ENCODE assay signal across 8 cellular contexts in genomic region chr19:2627319-2627829, GRCh38.
A peak's percentile ranks its signal among the peaks of the same experiment; 100 is the strongest.
DNase-seq lines count a peak whose midpoint lies in the region; ATAC-seq and TF ChIP-seq lines count a peak whose summit lies in the region.

No MANE protein-coding gene starts in this region.

- H3K79me2 ChIP-seq in Karpas-422 (ENCODE audit: low read length) = no peaks in the 10 kb centered on the region

- no peaks in the 10 kb centered on the region for H3K36me3 Mint-ChIP-seq in activated naive CD4-positive, alpha-beta T cell treated with anti-CD3 and anti-CD28 coated beads, Interleukin-2, amount 50 U/mL, for 24 hours

- H3K4me3 Mint-ChIP-seq in activated naive CD4-positive, alpha-beta T cell treated with anti-CD3 and anti-CD28 coated beads, Interleukin-2, amount 50 U/mL, for 24 hours = peak overlapping the region; percentile 59

- H3K4me3 ChIP-seq in Karpas-422 (ENCODE audit: low read length) (no peak overlapping the region), heart left ventricle (no peak overlapping the region), retinal pigment epithelial cell (ENCODE audit: low read length) (no peak overlapping the region)

- peak overlapping the region; percentile 22 for H3K4me2 ChIP-seq in Karpas-422 (ENCODE audit: low read depth, low read length, poor library complexity, severe bottlenecking)

- no peaks in the 10 kb centered on the region for H3K27me3 Mint-ChIP-seq in activated naive CD4-positive, alpha-beta T cell treated with anti-CD3 and anti-CD28 coated beads, Interleukin-2, amount 50 U/mL, for 24 hours

- H3K4me1 ChIP-seq in Karpas-422 (ENCODE audit: low read length) (peaks cover 42% of the 10 kb centered on the region), heart left ventricle (peaks cover 0 to 72% (median 16%) of the 10 kb centered on the region in 12 donors)

- WGBS in heart left ventricle, 4 donors = 18 to 45% (median 32%) methylated on average over 10 to 17 of the region's 17 CpGs

- H3K36me3 ChIP-seq in Karpas-422 (ENCODE audit: insufficient read depth, low read length) = no peaks in the 10 kb centered on the region
- no peaks in the 10 kb centered on the region for H3K36me3 ChIP-seq in heart left ventricle

- peaks cover 52% of the 10 kb centered on the region for H3K4me1 Mint-ChIP-seq in activated naive CD4-positive, alpha-beta T cell treated with anti-CD3 and anti-CD28 coated beads, Interleukin-2, amount 50 U/mL, for 24 hours

- ATAC-seq in heart left ventricle = peak; percentile 83 to 88 (median 84)

- no peaks in the 10 kb centered on the region for H3K9me3 Mint-ChIP-seq in activated naive CD4-positive, alpha-beta T cell treated with anti-CD3 and anti-CD28 coated beads, Interleukin-2, amount 50 U/mL, for 24 hours

- no peaks in the 10 kb centered on the region for H4K20me1 ChIP-seq in Karpas-422 (ENCODE audit: insufficient read depth, low read depth, low read length)

- peak overlapping the region; percentile 42 for H3K9ac ChIP-seq in Karpas-422 (ENCODE audit: low read length)

- peaks cover 8% of the 10 kb centered on the region for H3K9me3 ChIP-seq in Karpas-422 (ENCODE audit: low read length)
- peaks cover 0 to 21% (median 7%) of the 10 kb centered on the region in 12 donors for H3K9me3 ChIP-seq in heart left ventricle

- TF ChIP-seq CTCF in heart left ventricle (IDR thresholded peaks at IDR 0.05) = no peak
- no peak for TF ChIP-seq CTCF in retinal pigment epithelial cell (conservative IDR thresholded peaks at IDR 0.05; ENCODE audit: low read depth, low read length)

- H3K27ac Mint-ChIP-seq in activated naive CD4-positive, alpha-beta T cell treated with anti-CD3 and anti-CD28 coated beads, Interleukin-2, amount 50 U/mL, for 24 hours = no peak overlapping the region

- peak in 1 of 2 donors; percentile 45 for TF ChIP-seq POLR2A in heart left ventricle (IDR thresholded peaks at IDR 0.05)

- H3K27me3 ChIP-seq in Karpas-422 (ENCODE audit: low read length) = peaks cover 3% of the 10 kb centered on the region; the same call in 1 of the 2 replicates
- no peaks in the 10 kb centered on the region for H3K27me3 ChIP-seq in heart left ventricle

- intact Hi-C loops in heart left ventricle (cut with DNase I) = no loop called here

- peak overlapping the region; percentile 26; the same call in 1 of the 2 replicates for H3K27ac ChIP-seq in Karpas-422 (ENCODE audit: low read length)
- peak overlapping the region; percentile 20 to 91 (median 72) for H3K27ac ChIP-seq in heart left ventricle

- H3K9me2 ChIP-seq in Karpas-422 (replicated peaks; ENCODE audit: insufficient read depth, low read length) = no peaks in the 10 kb centered on the region

- DNase-seq in GM03348 (ENCODE audit: low spot score) (peak; percentile 95), Karpas-422 (peak; percentile 62), heart left ventricle (peak; percentile 56 to 93 (median 76)), retinal pigment epithelial cell (ENCODE audit: low read depth) (peak; percentile 99), NCI-H146 (lab: John Stamatoyannopoulos, UW) (no peak), NCI-H524 treated with DMSO at 0.1 percent for 48 hours (lab: John Stamatoyannopoulos, UW) (no peak), NCI-H1417 treated with DMSO at 0.1 percent for 48 hours (lab: John Stamatoyannopoulos, UW) (no peak)

- no peak overlapping the region; the same call in 1 of the 2 replicates for H2AFZ ChIP-seq in Karpas-422 (ENCODE audit: low read length)

Comparison
In these comparisons a context has a peak if more than half of its experiments do, and no peak if none do; other contexts are left out.
1. DNase-seq: peak in GM03348 (single experiment), Karpas-422 (single experiment), heart left ventricle (5 of 5) and retinal pigment epithelial cell (single experiment); none in NCI-H146 (single experiment), NCI-H524 treated with DMSO at 0.1 percent for 48 hours (single experiment) and NCI-H1417 treated with DMSO at 0.1 percent for 48 hours (single experiment).